Comparison of ENCODE assay signal across 8 cellular contexts in the genomic region with DNA sequence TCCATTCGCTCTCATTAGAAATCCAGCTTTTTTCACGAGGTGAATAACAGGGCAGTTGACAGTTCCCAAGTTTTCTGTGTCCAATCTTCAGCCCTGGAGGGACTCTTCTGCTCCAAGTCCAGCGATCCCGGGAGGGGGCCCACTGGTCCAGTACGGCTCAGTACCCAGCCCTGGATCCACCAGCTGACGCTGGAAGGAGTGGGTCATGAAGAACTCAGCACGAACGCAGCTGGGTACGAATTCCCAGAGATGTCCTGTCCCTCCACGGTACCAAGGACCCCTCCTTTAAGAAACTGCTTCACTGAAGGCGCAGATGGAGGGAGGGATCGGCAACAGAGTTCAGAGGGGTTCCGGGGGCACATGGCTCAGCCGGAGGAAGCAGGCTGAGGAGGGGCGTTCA. TPM values are rescaled to one million over a fixed set of nuclear protein-coding genes. Genes with fewer than 3 reads are reported as not detected.
DNase-seq lines count a peak whose midpoint lies in the region; ATAC-seq and TF ChIP-seq lines count a peak whose summit lies in the region.

No MANE protein-coding gene starts in this region.

- H3K4me3 ChIP-seq in lower lobe of right lung (peak overlapping the region; percentile 72), transverse colon (peak overlapping the region; percentile 39 to 64 (median 48))

- no peak for TF ChIP-seq POLR2A in transverse colon (IDR thresholded peaks at IDR 0.05)

- H3K36me3 ChIP-seq in lower lobe of right lung = peaks cover 13% of the 10 kb centered on the region
- H3K36me3 ChIP-seq in transverse colon = no peaks in the 10 kb centered on the region

- no peaks in the 10 kb centered on the region for H3K36me3 Mint-ChIP-seq in activated naive CD4-positive, alpha-beta T cell treated with anti-CD3 and anti-CD28 coated beads, Interleukin-2, amount 50 U/mL, for 24 hours
- H3K36me3 Mint-ChIP-seq in brain = peaks cover 13% of the 10 kb centered on the region

- no peak for ATAC-seq in lower lobe of right lung
- ATAC-seq in HG02870 (IDR thresholded peaks at IDR 0.05; ENCODE audit: unreplicated experiment) = no peak
- ATAC-seq in HG03520 (IDR thresholded peaks at IDR 0.05; ENCODE audit: unreplicated experiment) = no peak

- H3K27ac Mint-ChIP-seq in activated naive CD4-positive, alpha-beta T cell treated with anti-CD3 and anti-CD28 coated beads, Interleukin-2, amount 50 U/mL, for 24 hours = no peak overlapping the region
- peak overlapping the region in 3 of 5 experiments; percentile 95 to 98 (median 98) for H3K27ac Mint-ChIP-seq in brain

- peak overlapping the region; percentile 79 for H3K27ac ChIP-seq in lower lobe of right lung
- H3K27ac ChIP-seq in transverse colon = peak overlapping the region; percentile 88 to 91 (median 88)

- H3K27me3 ChIP-seq in lower lobe of right lung (ENCODE audit: low read depth) (no peaks in the 10 kb centered on the region), transverse colon (no peaks in the 10 kb centered on the region)

- H3K4me3 Mint-ChIP-seq in activated naive CD4-positive, alpha-beta T cell treated with anti-CD3 and anti-CD28 coated beads, Interleukin-2, amount 50 U/mL, for 24 hours = peak overlapping the region; percentile 97
- peak overlapping the region in 2 of 5 experiments; percentile 88 to 91 for H3K4me3 Mint-ChIP-seq in brain

- H3K4me1 Mint-ChIP-seq in activated naive CD4-positive, alpha-beta T cell treated with anti-CD3 and anti-CD28 coated beads, Interleukin-2, amount 50 U/mL, for 24 hours = peaks cover 21% of the 10 kb centered on the region
- peaks cover 10% of the 10 kb centered on the region for H3K4me1 Mint-ChIP-seq in brain

- in situ Hi-C loops in transverse colon (cut with MboI; ENCODE audit: low pct_ligation_motif_present in 1 of 4, low pct_unique_long_range_greater_than_20kb in 1 of 4, low sequenced_read_pairs in 3 of 4) = no loop called here

- TF ChIP-seq CTCF in brain (conservative IDR thresholded peaks at IDR 0.05) (no peak), lower lobe of right lung (IDR thresholded peaks at IDR 0.05) (no peak), transverse colon (IDR thresholded peaks at IDR 0.05) (no peak)

- TF ChIP-seq EP300 in transverse colon (IDR thresholded peaks at IDR 0.05; ENCODE audit: low read depth) = no peak

- 71% methylated on average over 15 of the region's 15 CpGs; no CpG with 5 or more reads in 1 of the 2 donors for WGBS in transverse colon (ENCODE audit: low coverage in 1 of 2), 2 donors

- no peaks in the 10 kb centered on the region for H3K9me3 Mint-ChIP-seq in activated naive CD4-positive, alpha-beta T cell treated with anti-CD3 and anti-CD28 coated beads, Interleukin-2, amount 50 U/mL, for 24 hours
- H3K9me3 Mint-ChIP-seq in brain = no peaks in the 10 kb centered on the region

- H3K27me3 Mint-ChIP-seq in activated naive CD4-positive, alpha-beta T cell treated with anti-CD3 and anti-CD28 coated beads, Interleukin-2, amount 50 U/mL, for 24 hours = no peaks in the 10 kb centered on the region
- H3K27me3 Mint-ChIP-seq in brain = peaks cover 6% of the 10 kb centered on the region

- no peaks in the 10 kb centered on the region for H3K9me3 ChIP-seq in lower lobe of right lung
- H3K9me3 ChIP-seq in transverse colon = no peaks in the 10 kb centered on the region

- H3K4me1 ChIP-seq in lower lobe of right lung = peaks cover 20% of the 10 kb centered on the region
- peaks cover 7 to 20% (median 13%) of the 10 kb centered on the region in 4 donors for H3K4me1 ChIP-seq in transverse colon

- intact Hi-C loops in lower lobe of right lung (cut with DNase I) = no loop called here
- intact Hi-C loops in transverse colon (cut with DNase I; ENCODE audit: low total_unique reads) = no loop called here

- no peak for DNase-seq in activated naive CD4-positive, alpha-beta T cell treated with anti-CD3 and anti-CD28 coated beads, Interleukin-2, amount 50 U/mL, for 16 hours
- DNase-seq in lower lobe of right lung = no peak
- DNase-seq in transverse colon = no peak
- DNase-seq in amygdala (lab: John Stamatoyannopoulos, UW) = no peak

RNA-seq across cellular contexts. Expression of gene CLK3, which starts 16.5 kb away (rescaled TPM):
- 61.8 TPM for polyA plus RNA-seq in brain (ENCODE audit: insufficient read depth, low read depth, low replicate concordance)
- total RNA-seq in lower lobe of right lung = 75.5 TPM
- 100 to 1,000 TPM; 144 to 420 (median 208) TPM for total RNA-seq in transverse colon

RNA-seq across cellular contexts. Expression of gene ARID3B, which starts 58.1 kb away (rescaled TPM):
- polyA plus RNA-seq in brain (ENCODE audit: insufficient read depth, low read depth, low replicate concordance) = 4.1 TPM
- total RNA-seq in lower lobe of right lung = 11.1 TPM
- total RNA-seq in transverse colon = 10 to 100 TPM in 3 of 4 donors, 1 to 10 TPM in 1; 9.6 to 25.8 (median 12.5) TPM
